9 cellular contexts compared by ENCODE assay signal in genomic region chr6:24949020-24949569, GRCh38. TPM values are rescaled to one million over a fixed set of nuclear protein-coding genes. Genes with fewer than 3 reads are reported as not detected.
DNase-seq lines count a peak whose midpoint lies in the region; ATAC-seq, FAIRE-seq and TF ChIP-seq lines count a peak whose summit lies in the region.
"Had no signal": no experiment of that assay in that cellular context is flagged by ENCODE, and none has a peak within 500 bp of the region (broad histone marks: within the 10 kb centered on the region; RNA-seq: fewer than 3 reads in every experiment).

No MANE protein-coding gene starts in this region.

- H3K79me2 ChIP-seq in H1 (ENCODE audit: control insufficient read depth in 1 of 2, insufficient read depth in 2 of 2, low read length in 2 of 2) = no peaks in the 10 kb centered on the region

- no peak overlapping the region for H3K4ac ChIP-seq in H1 (replicated peaks; ENCODE audit: insufficient read length, low read depth, low read length)
- H3K4ac ChIP-seq in neuronal stem cell (ENCODE audit: low read length) = no peak overlapping the region

- no peak overlapping the region for H3K23ac ChIP-seq in H1 (ENCODE audit: insufficient read length)
- no peak overlapping the region for H3K23ac ChIP-seq in neuronal stem cell (ENCODE audit: low read depth, low read length, poor library complexity)

- H3K23me2 ChIP-seq in H1 (ENCODE audit: low read depth, low read length) = no peaks in the 10 kb centered on the region

- H2BK15ac ChIP-seq in H1 (ENCODE audit: low read length) (no peak overlapping the region), neuronal stem cell (ENCODE audit: low read length) (no peak overlapping the region)

- no peak for TF ChIP-seq CTCF in H1 (IDR thresholded peaks at IDR 0.05; ENCODE audit: control extremely low read depth in 1 of 3, insufficient read depth in 1 of 3, low read depth in 1 of 3, low read length in 3 of 3)

- no peaks in the 10 kb centered on the region for H4K20me1 ChIP-seq in H1 (replicated peaks in 1 of 2; ENCODE audit: control insufficient read depth in 1 of 2, insufficient read depth in 2 of 2, low read length in 2 of 2)

- H2BK120ac ChIP-seq in H1 (replicated peaks; ENCODE audit: low read depth, low read length) (no peak overlapping the region), neuronal stem cell (ENCODE audit: low read depth, low read length) (no peak overlapping the region)

- H2BK12ac ChIP-seq in H1 (ENCODE audit: low read depth, low read length) (no peak overlapping the region), neuronal stem cell (ENCODE audit: low read length) (no peak overlapping the region)

- no peak overlapping the region for H3K14ac ChIP-seq in H1 (ENCODE audit: insufficient read length)
- H3K14ac ChIP-seq in neuronal stem cell (ENCODE audit: low read length) = no peak overlapping the region

- H2AFZ ChIP-seq in H1 (ENCODE audit: low read length) (peak overlapping the region; percentile 82; the same call in 1 of the 2 replicates), neuronal stem cell (ENCODE audit: low read length) (no peak overlapping the region)

- no peak overlapping the region for H4K5ac ChIP-seq in H1 (ENCODE audit: insufficient read length, low read depth, low read length)

- H3K9me3 ChIP-seq in H1 (ENCODE audit: insufficient read depth in 2 of 2, low read depth in 1 of 2, low read length in 1 of 2) (0 out of 4 replicates have a peak, but pooled peaks cover 0 to under 1% of the 10 kb centered on the region in 2 experiments), neuronal stem cell (replicated peaks in 1 of 2; ENCODE audit: control insufficient read depth in 2 of 2, insufficient read depth in 1 of 2, low read depth in 1 of 2, low read length in 2 of 2) (peaks cover under 1 to 16% of the 10 kb centered on the region in 2 donors)

- H3K79me1 ChIP-seq in H1 (ENCODE audit: low read depth, low read length) (no peaks in the 10 kb centered on the region), neuronal stem cell (ENCODE audit: low read depth, low read length) (no peaks in the 10 kb centered on the region)

- no peak overlapping the region for H4K8ac ChIP-seq in H1 (ENCODE audit: extremely low read depth, insufficient read depth, low read length)
- H4K8ac ChIP-seq in neuronal stem cell (ENCODE audit: low read depth, low read length) = no peak overlapping the region

- POLR2A ChIA-PET in H1 (lab: Charles Lee; ENCODE audit: partially characterized antibody) = interaction anchor here (1.1 kb wide), 1 partner anchor 36 kb away, joined by 4 read pairs; no protein-coding TSS in a partner anchor

- H3K4me3 ChIP-seq in Jurkat, Clone E6-1 (ENCODE audit: low read length) = no peak overlapping the region
- H3K4me3 ChIP-seq in H1 (ENCODE audit: extremely low read depth in 1 of 4, insufficient read depth in 2 of 4, low read depth in 3 of 4, low read length in 4 of 4) = no peak overlapping the region
- H3K4me3 ChIP-seq in neuronal stem cell (ENCODE audit: low read length in 2 of 2) = no peak overlapping the region

- no peak for TF ChIP-seq POLR2A in H1 (IDR thresholded peaks at IDR 0.05; ENCODE audit: control extremely low read depth in 1 of 2, low read depth in 2 of 2, low read length in 2 of 2)

- DNase-seq in Jurkat, Clone E6-1 (ENCODE audit: low read depth, low spot score) = peak; percentile 67
- no peak for DNase-seq in H1 (ENCODE audit: low read depth in 1 of 2, low spot score in 2 of 2)
- no peak for DNase-seq in dermis blood vessel endothelial cell
- no peak for DNase-seq in EL
- no peak for DNase-seq in neuronal stem cell (ENCODE audit: low spot score)
- DNase-seq in NCI-H1930 (lab: John Stamatoyannopoulos, UW) = no peak

- H3K36me3 ChIP-seq in H1 (ENCODE audit: control insufficient read depth in 2 of 4, insufficient read depth in 4 of 4, low read length in 3 of 4) = no peaks in the 10 kb centered on the region
- H3K36me3 ChIP-seq in neuronal stem cell (replicated peaks in 1 of 2; ENCODE audit: control insufficient read depth in 2 of 2, insufficient read depth in 2 of 2, low read length in 2 of 2) = no peaks in the 10 kb centered on the region

- no peak overlapping the region for H3K9ac ChIP-seq in H1 (replicated peaks in 1 of 4; ENCODE audit: extremely low read depth in 1 of 4, low read depth in 3 of 4, low read length in 3 of 4)
- H3K9ac ChIP-seq in neuronal stem cell (ENCODE audit: low read depth, low read length, poor library complexity) = no peak overlapping the region

- no peak for TF ChIP-seq RAD21 in H1 (IDR thresholded peaks at IDR 0.05 in 1 of 2, conservative IDR thresholded peaks at IDR 0.05 in 1 of 2; ENCODE audit: low read depth in 2 of 2, low read length in 2 of 2)

- H3K4me2 ChIP-seq in H1 (ENCODE audit: insufficient read depth in 1 of 2, low read depth in 2 of 2, low read length in 2 of 2) = no peak overlapping the region
- H3K4me2 ChIP-seq in neuronal stem cell (ENCODE audit: insufficient read depth, low read length, poor library complexity, severe bottlenecking) = no peak overlapping the region

- ATAC-seq in GM18511 (IDR thresholded peaks at IDR 0.05; ENCODE audit: unreplicated experiment) (peak; percentile 96), GM21576 (IDR thresholded peaks at IDR 0.05; ENCODE audit: unreplicated experiment) (peak; percentile 92)

- H2BK20ac ChIP-seq in H1 (ENCODE audit: low read length) = no peak overlapping the region

- H4K91ac ChIP-seq in H1 (replicated peaks; ENCODE audit: insufficient read length, low read length) (no peak overlapping the region), neuronal stem cell (ENCODE audit: low read depth, low read length, poor library complexity) (no peak overlapping the region)

- H3K27me3 ChIP-seq in H1 (replicated peaks in 1 of 4; ENCODE audit: control insufficient read depth in 3 of 4, extremely low read depth in 1 of 4, insufficient read depth in 3 of 4, low read length in 3 of 4) (no peaks in the 10 kb centered on the region), neuronal stem cell (ENCODE audit: control insufficient read depth in 3 of 3, insufficient read depth in 3 of 3, low read depth in 1 of 3, low read length in 3 of 3) (no peaks in the 10 kb centered on the region)

- CTCF ChIA-PET in H1 (lab: Charles Lee; ENCODE audit: partially characterized antibody) = interaction anchor here (0.5 to 1.9 kb wide), 4 partner anchors 12 to 183 kb away, joined by 3 to 5 read pairs (median 3); no protein-coding TSS in a partner anchor

- no peak overlapping the region for H2BK5ac ChIP-seq in H1 (ENCODE audit: low read depth, low read length)
- no peak overlapping the region for H2BK5ac ChIP-seq in neuronal stem cell (ENCODE audit: low read length)

- H3K56ac ChIP-seq in H1 (replicated peaks; ENCODE audit: insufficient read length, low read depth, low read length) = no peak overlapping the region

- FAIRE-seq in H1 (lab: Jason Lieb, UNC) = no peak
- FAIRE-seq: islet of Langerhans had no signal

- H3K27ac ChIP-seq in H1 (ENCODE audit: low read depth, low read length) (no peak overlapping the region), neuronal stem cell (replicated peaks; ENCODE audit: low read length) (no peak overlapping the region)

- H3K4me1 ChIP-seq in H1 (replicated peaks in 1 of 4; ENCODE audit: control insufficient read depth in 3 of 4, insufficient read depth in 4 of 4, low read length in 3 of 4) (no peaks in the 10 kb centered on the region), neuronal stem cell (ENCODE audit: control insufficient read depth in 2 of 2, insufficient read depth in 1 of 2, low read depth in 1 of 2, low read length in 2 of 2) (peaks cover 0 to 2% of the 10 kb centered on the region in 2 donors)

- H2AK5ac ChIP-seq in H1 (ENCODE audit: low read depth, low read length) (no peak overlapping the region), neuronal stem cell (ENCODE audit: low read depth, low read length) (no peak overlapping the region)

- 91% methylated on average over 8 of the region's 8 CpGs; no CpG with 5 or more reads in 1 of the 2 experiments for WGBS in H1 (ENCODE audit: extremely low coverage in 1 of 2, insufficient coverage in 1 of 2, insufficient read length in 1 of 2, insufficient replicate concordance in 2 of 2, low coverage in 1 of 2, low lambda C conversion rate in 2 of 2, missing lambda C conversion rate in 1 of 2), 2 experiments
- WGBS in neuronal stem cell (ENCODE audit: extremely low coverage in 2 of 2, insufficient read length in 2 of 2, insufficient replicate concordance in 1 of 2), 2 donors = no CpG with 5 or more reads among the region's 8 CpGs

- no peak overlapping the region; the same call in 1 of the 2 replicates for H3K18ac ChIP-seq in H1 (ENCODE audit: extremely low read depth, low read length)
- H3K18ac ChIP-seq in neuronal stem cell (ENCODE audit: low read length) = no peak overlapping the region

- TF ChIP-seq EP300 in H1 (IDR thresholded peaks at IDR 0.05; ENCODE audit: borderline replicate concordance in 1 of 2, low read depth in 2 of 2, low read length in 2 of 2) = no peak

TF ChIP-seq in H1, 55 proteins besides CTCF, POLR2A, EP300 and RAD21 (continues in another document):
- TF ChIP-seq FOSL1 (IDR thresholded peaks at IDR 0.05; ENCODE audit: insufficient read depth, low read depth, low read length) = no peak
- no peak for TF ChIP-seq SIX5 (IDR thresholded peaks at IDR 0.05; ENCODE audit: low read depth, low read length)
- TF ChIP-seq NANOG (IDR thresholded peaks at IDR 0.05; ENCODE audit: insufficient read depth, low read depth, low read length, poor library complexity, severe bottlenecking) = no peak
- TF ChIP-seq CEBPB (IDR thresholded peaks at IDR 0.05; ENCODE audit: low read depth, low read length) = no peak

RNA-seq across cellular contexts. Expression of gene RIPOR2, which starts 13.3 kb away (rescaled TPM):
- 11.6 TPM for polyA plus RNA-seq in Jurkat, Clone E6-1 (2012; ENCODE audit: insufficient read depth, insufficient read length)
- 44.5 and 45.6 TPM in 2 replicates for total RNA-seq in H1 (2021; fragmentation: NEBNext Ultra II Directional; extraction: Animal tissue kit (Norgen Biotek cat#: 25700))
- 13.3 and 16.7 TPM in 2 replicates for polyA plus RNA-seq in H1 (2011; rRNA removed)
- 21.7 TPM for polyA plus RNA-seq in H1 (2011; cell fraction: cytosol; rRNA removed)
- 19.6 TPM for polyA plus RNA-seq in H1 (2011; cell fraction: nucleus; rRNA removed)
- polyA plus RNA-seq in H1 (2012, experiment 1 of 2) = 21.1 to 34.2 TPM (median 29.2 TPM) in 4 replicates
- 9.9 TPM for polyA plus RNA-seq in H1 (2012, experiment 2 of 2)
- polyA plus RNA-seq in H1 (2013, experiment 1 of 2) = 22.5 TPM
- polyA plus RNA-seq in H1 (2013, experiment 2 of 2) = 22.1 TPM
- polyA minus RNA-seq in H1 (2011; rRNA and poly(A)+ RNA removed) = 43.9 and 57.0 TPM in 2 replicates
- 17.9 TPM for polyA minus RNA-seq in H1 (2011; cell fraction: cytosol; rRNA and poly(A)+ RNA removed)
- polyA minus RNA-seq in H1 (2011; cell fraction: nucleus; rRNA and poly(A)+ RNA removed) = 23.2 TPM
- total RNA-seq in dermis blood vessel endothelial cell = under 0.01 TPM in 1 of 2 replicates, not detected in the other
- polyA plus RNA-seq in neuronal stem cell (2013, experiment 1 of 2) = 3.1 TPM
- polyA plus RNA-seq in neuronal stem cell (2013, experiment 2 of 2) = 3.3 TPM

Comparison
In these comparisons a context has a peak if more than half of its experiments do, and no peak if none do; other contexts are left out.
1. RNA of gene RIPOR2, which starts 13.3 kb away (total RNA-seq): 44.5 to 45.6 TPM in H1; under 0.01 TPM in dermis blood vessel endothelial cell; every median in the first group is over 10 times any median in the second.